ENCODE assay signal across 8 cellular contexts in genomic region chr12:25194722-25195055, GRCh38. TPM values are rescaled to one million over a fixed set of nuclear protein-coding genes. Genes with fewer than 3 reads are reported as not detected.
DNase-seq lines count a peak whose midpoint lies in the region; ATAC-seq and TF ChIP-seq lines count a peak whose summit lies in the region.

No MANE protein-coding gene starts in this region.

- H3K9me2 ChIP-seq in PC-3 (replicated peaks; ENCODE audit: low read length), result no peaks in the 10 kb centered on the region

- no peak overlapping the region for H3K27ac ChIP-seq in PC-3 (ENCODE audit: low read length)
- peak overlapping the region; percentile 92 to 96 (median 92) for H3K27ac ChIP-seq in esophagus muscularis mucosa (replicated peaks in 1 of 4)

- TF ChIP-seq CTCF in PC-3 (conservative IDR thresholded peaks at IDR 0.05; ENCODE audit: low read depth, low read length), result no peak
- no peak for TF ChIP-seq CTCF in esophagus muscularis mucosa (IDR thresholded peaks at IDR 0.05)
- no peak for TF ChIP-seq CTCF in progenitor cell of endocrine pancreas (IDR thresholded peaks at IDR 0.05; ENCODE audit: unreplicated experiment)

- peaks cover 12% of the 10 kb centered on the region for H3K79me2 ChIP-seq in PC-3 (ENCODE audit: low read length)

- no peaks in the 10 kb centered on the region for H3K9me3 Mint-ChIP-seq in progenitor cell of endocrine pancreas (ENCODE audit: low read depth)

- peak overlapping the region; percentile 98 for H3K4me2 ChIP-seq in PC-3 (ENCODE audit: low read length)

- no peaks in the 10 kb centered on the region for H3K27me3 Mint-ChIP-seq in progenitor cell of endocrine pancreas

- H3K9me3 ChIP-seq in PC-3 (ENCODE audit: low read length) (no peaks in the 10 kb centered on the region), esophagus muscularis mucosa (no peaks in the 10 kb centered on the region)

- H3K4me3 ChIP-seq in GM08714 (ENCODE audit: low read length) (peak overlapping the region; percentile 60), PC-3 (ENCODE audit: low read length) (peak overlapping the region; percentile 95), esophagus muscularis mucosa (peak overlapping the region; percentile 65 to 80 (median 72))

- H3K27ac Mint-ChIP-seq in progenitor cell of endocrine pancreas, result peak overlapping the region; percentile 98

- TF ChIP-seq POLR2A in esophagus muscularis mucosa (IDR thresholded peaks at IDR 0.05; ENCODE audit: low read depth), result no peak

- POLR2A ChIA-PET in PC-3 (lab: Charles Lee; ENCODE audit: unreplicated experiment), result no interaction called here

- H3K27me3 ChIP-seq in PC-3 (ENCODE audit: low read length), result no peaks in the 10 kb centered on the region
- H3K27me3 ChIP-seq in esophagus muscularis mucosa, result no peaks in the 10 kb centered on the region

- peak overlapping the region; percentile 91; the same call in 1 of the 2 replicates for H3K9ac ChIP-seq in PC-3 (ENCODE audit: low read length)

- intact Hi-C loops in PC-3 (cut with micrococcal nuclease), result no loop called here
- intact Hi-C loops in esophagus muscularis mucosa (cut with DNase I), result loop anchor here (5.0 kb wide), 1 partner anchor 43 kb away; no protein-coding TSS in a partner anchor

- no peak for DNase-seq in PC-3
- DNase-seq in esophagus muscularis mucosa (ENCODE audit: extremely low spot score), result no peak
- DNase-seq in progenitor cell of endocrine pancreas (ENCODE audit: low spot score, unreplicated experiment), result no peak
- no peak for DNase-seq in middle frontal gyrus (ENCODE audit: extremely low spot score, low spot score)
- no peak for DNase-seq in D341Med (ENCODE audit: low spot score)
- no peak for DNase-seq in DMS79 treated with DMSO at 0.1 percent for 48 hours (lab: John Stamatoyannopoulos, UW)

- WGBS in esophagus muscularis mucosa, result 7% methylated on average over 10 of the region's 11 CpGs

- H4K20me1 ChIP-seq in PC-3 (ENCODE audit: low read length), result no peaks in the 10 kb centered on the region

- peaks cover 19% of the 10 kb centered on the region for H3K4me1 Mint-ChIP-seq in progenitor cell of endocrine pancreas (ENCODE audit: low read depth)

- BruUV-seq in PC-3 (replicated peaks; lab: Mats Ljungman, UMichigan), result TSS peak; percentile 72

- TF ChIP-seq EP300 in esophagus muscularis mucosa (IDR thresholded peaks at IDR 0.05), result no peak

- peak overlapping the region; percentile 95 for H2AFZ ChIP-seq in PC-3 (ENCODE audit: low read length)

- peak; percentile 27 for ATAC-seq in PC-3
- no peak for ATAC-seq in GM21723 (IDR thresholded peaks at IDR 0.05; ENCODE audit: unreplicated experiment)

- H3K4me3 Mint-ChIP-seq in progenitor cell of endocrine pancreas (ENCODE audit: low read depth), result peak overlapping the region; percentile 92

- CTCF ChIA-PET in PC-3 (lab: Charles Lee), result interaction anchor here (0.7 kb wide), 1 partner anchor 518 kb away, joined by 3 read pairs; no protein-coding TSS in a partner anchor

- H3K36me3 Mint-ChIP-seq in progenitor cell of endocrine pancreas (ENCODE audit: insufficient read depth), result no peaks in the 10 kb centered on the region

- no peaks in the 10 kb centered on the region for H3K36me3 ChIP-seq in PC-3 (ENCODE audit: low read depth, low read length)
- H3K36me3 ChIP-seq in esophagus muscularis mucosa, result no peaks in the 10 kb centered on the region

- H3F3A ChIP-seq in PC-3 (ENCODE audit: low read length, unreplicated experiment), result no peaks in the 10 kb centered on the region

- H3K4me1 ChIP-seq in PC-3 (ENCODE audit: insufficient read depth, low read length), result peaks cover 10% of the 10 kb centered on the region
- peaks cover 8 to 26% (median 20%) of the 10 kb centered on the region in 4 donors for H3K4me1 ChIP-seq in esophagus muscularis mucosa

RNA-seq across cellular contexts. Expression of gene DNAI7, which starts 0.3 kb away (rescaled TPM):
- total RNA-seq in PC-3 (2014; rRNA removed), result not detected in 2 replicates
- total RNA-seq in esophagus muscularis mucosa, result 1 to 10 TPM in 1 of 4 donors, under 1 TPM in 2, not detected in 1; 0.26 to 1.3 (median 0.40) TPM
- total RNA-seq in progenitor cell of endocrine pancreas, result 3.1 and 3.3 TPM in 2 replicates

RNA-seq across cellular contexts. Expression of gene ETFRF1, which starts 0.3 kb away (rescaled TPM):
- 6.6 and 7.7 TPM in 2 replicates for total RNA-seq in PC-3 (2014; rRNA removed)
- 10 to 100 TPM; 26.4 to 61.9 (median 40.3) TPM for total RNA-seq in esophagus muscularis mucosa
- 23.1 and 26.8 TPM in 2 replicates for total RNA-seq in progenitor cell of endocrine pancreas

RNA-seq across cellular contexts. Expression of gene KRAS, which starts 56.0 kb away (rescaled TPM):
- total RNA-seq in PC-3 (2014; rRNA removed) (5.8 and 6.2 TPM in 2 replicates), esophagus muscularis mucosa (10 to 100 TPM; 29.0 to 37.0 (median 34.1) TPM), progenitor cell of endocrine pancreas (87.7 and 88.8 TPM in 2 replicates)
